ENCODE assay signal across 1 cellular context in genomic region chr17:50966163-50966666, GRCh38.
TF ChIP-seq lines count a peak whose summit lies in the region.

No MANE protein-coding gene starts in this region.

TF ChIP-seq in IMR-90, 13 proteins besides CTCF, POLR2A, EP300 and RAD21:
- TF ChIP-seq USF2 (IDR thresholded peaks at IDR 0.05; ENCODE audit: low read depth, low read length) (no peak), CEBPB (IDR thresholded peaks at IDR 0.05; ENCODE audit: low read depth, low read length) (no peak), MXI1 (IDR thresholded peaks at IDR 0.05; ENCODE audit: borderline replicate concordance, low read depth, low read length) (no peak)
